In genomic region chr19:9782282-9782681, GRCh38 we compare ENCODE assay signal across 11 cellular contexts.
"Had no signal": no experiment of that assay in that cellular context is flagged by ENCODE, and none has a peak within 500 bp of the region (broad histone marks: within the 10 kb centered on the region; RNA-seq: fewer than 3 reads in every experiment).

No MANE protein-coding gene starts in this region.

- ATAC-seq: lower lobe of right lung; natural killer cell treated with Interleukin-12 subunit alpha and Interleukin-12 subunit beta and Interleukin-15 and Interleukin-18, amount 100 ng/mL, for 72 hours had no signal

- H3K36me3 ChIP-seq: lower lobe of right lung, upper lobe of left lung had no signal

- H3K4me3 Mint-ChIP-seq: activated T-helper 1 cell treated with anti-CD3 and anti-CD28 coated beads, Interleukin-12 subunit alpha, Interleukin-12 subunit beta, Interleukin-2, Interleukin-4 antibody, amounts not matched to agents 30 ng/mL and 10 ng/mL and 1 ng/mL, durations not matched to agents 14 hours and 24 hours and 36 hours; natural killer cell treated with Interleukin-12 subunit alpha and Interleukin-12 subunit beta and Interleukin-15 and Interleukin-18, amount 100 ng/mL, for 72 hours had no signal

- H3K27me3 ChIP-seq: upper lobe of left lung had no signal

- H3K27me3 Mint-ChIP-seq: natural killer cell treated with Interleukin-12 subunit alpha and Interleukin-12 subunit beta and Interleukin-15 and Interleukin-18, amount 100 ng/mL, for 72 hours had no signal

- H3K4me3 ChIP-seq: lower lobe of right lung, upper lobe of left lung had no signal

- H3K9me3 ChIP-seq: lower lobe of right lung, upper lobe of left lung had no signal

- H3K27ac Mint-ChIP-seq: activated T-helper 1 cell treated with anti-CD3 and anti-CD28 coated beads, Interleukin-12 subunit alpha, Interleukin-12 subunit beta, Interleukin-2, Interleukin-4 antibody, amounts not matched to agents 30 ng/mL and 10 ng/mL and 1 ng/mL, durations not matched to agents 14 hours and 24 hours and 36 hours; natural killer cell treated with Interleukin-12 subunit alpha and Interleukin-12 subunit beta and Interleukin-15 and Interleukin-18, amount 100 ng/mL, for 72 hours had no signal

- DNase-seq: activated naive CD4-positive, alpha-beta T cell treated with Interleukin-2 at 50 U/mL for 16 hours; amniotic stem cell; dermis blood vessel endothelial cell; hypothalamus; lower lobe of right lung; stimulated activated CD4-positive, alpha-beta T cell treated with anti-CD3 and anti-CD28 coated beads, Interleukin-2, amount 100 ng/mL, for 48 hours; stimulated activated naive CD4-positive, alpha-beta T cell treated with Interleukin-2 at 50 U/mL for 16 hours; T-helper 9 cell; upper lobe of left lung had no signal

- H3K27ac ChIP-seq: lower lobe of right lung, upper lobe of left lung had no signal
